ENCODE assay signal across 8 cellular contexts in the genomic region with DNA sequence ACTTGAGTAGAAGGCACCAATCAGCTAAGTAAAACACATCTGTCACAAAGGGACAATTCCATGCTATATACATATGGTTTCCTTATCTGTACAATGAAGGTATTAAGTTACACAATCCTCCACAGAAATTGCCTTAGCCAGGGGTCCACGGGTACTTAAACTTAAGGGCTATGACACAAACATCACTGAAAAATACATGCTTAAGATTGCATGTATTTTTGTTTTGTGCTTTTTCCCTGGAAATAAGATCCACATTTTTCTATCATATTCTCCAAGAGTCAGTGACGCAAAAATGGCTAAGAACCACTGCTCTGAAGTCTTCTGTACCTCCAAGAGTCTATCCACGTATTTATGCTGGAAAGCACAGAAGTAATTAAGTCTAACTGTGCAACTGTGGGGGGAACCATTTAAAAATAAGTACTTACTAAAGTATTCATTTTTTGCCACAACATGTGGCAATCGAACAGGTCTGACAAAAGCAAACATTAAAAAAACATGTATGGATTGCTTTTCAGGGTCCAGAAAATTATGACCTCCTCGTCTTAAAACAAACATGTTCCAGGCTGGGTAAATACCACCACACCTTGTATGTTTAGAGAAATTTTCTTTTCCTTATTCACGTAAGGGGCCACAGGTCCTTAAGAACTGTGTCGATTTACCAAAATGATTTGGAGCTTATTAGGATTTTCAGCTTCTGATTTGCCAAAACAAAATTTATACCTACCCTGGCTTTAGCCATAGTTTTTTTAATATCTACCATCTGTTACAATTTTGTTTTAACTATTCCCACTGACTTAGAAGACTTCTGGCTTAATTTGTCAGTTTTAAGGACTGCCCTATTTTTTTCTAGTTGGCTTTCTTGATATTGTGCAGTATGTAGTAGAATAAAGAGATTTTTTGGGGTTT. TPM values are rescaled to one million over a fixed set of nuclear protein-coding genes. Genes with fewer than 3 reads are reported as not detected.
DNase-seq lines count a peak whose midpoint lies in the region; ATAC-seq and TF ChIP-seq lines count a peak whose summit lies in the region.

No MANE protein-coding gene starts in this region.

- H3K9ac ChIP-seq in smooth muscle cell (ENCODE audit: low read depth), result peak overlapping the region; percentile 99

- H3K27ac ChIP-seq in right cardiac atrium (ENCODE audit: low read length) (no peak overlapping the region), smooth muscle cell (ENCODE audit: low read depth) (peak overlapping the region; percentile 98)

- H3K4me3 ChIP-seq in right cardiac atrium (ENCODE audit: low read length), result peak overlapping the region; percentile 87
- H3K4me3 ChIP-seq in smooth muscle cell, result peak overlapping the region; percentile 100

- no peaks in the 10 kb centered on the region for H3K9me3 ChIP-seq in right cardiac atrium (ENCODE audit: control insufficient read depth, low read length)
- H3K9me3 ChIP-seq in smooth muscle cell (replicated peaks; ENCODE audit: low read depth), result no peaks in the 10 kb centered on the region

- H3K9me3 Mint-ChIP-seq in activated CD4-positive, alpha-beta memory T cell treated with anti-CD3 and anti-CD28 coated beads, Interleukin-2, amount 10 ng/mL, durations not matched to agents 7 days and 5 days, result no peaks in the 10 kb centered on the region

- peak overlapping the region; percentile 99 for H3K27ac Mint-ChIP-seq in activated CD4-positive, alpha-beta memory T cell treated with anti-CD3 and anti-CD28 coated beads, Interleukin-2, amount 10 ng/mL, durations not matched to agents 7 days and 5 days

- H3K4me1 Mint-ChIP-seq in activated CD4-positive, alpha-beta memory T cell treated with anti-CD3 and anti-CD28 coated beads, Interleukin-2, amount 10 ng/mL, durations not matched to agents 7 days and 5 days, result peaks cover 72% of the 10 kb centered on the region

- H3K4me3 Mint-ChIP-seq in activated CD4-positive, alpha-beta memory T cell treated with anti-CD3 and anti-CD28 coated beads, Interleukin-2, amount 10 ng/mL, durations not matched to agents 7 days and 5 days, result peak overlapping the region; percentile 91

- intact Hi-C loops in right cardiac atrium (cut with DNase I), result loop anchor here in 3 of 4 donors (5.0 to 10.0 kb wide), 3 partner anchors 103 to 293 kb away; no protein-coding TSS in a partner anchor
- intact Hi-C loops in posterior cingulate gyrus (cut with DNase I), result loop anchor here (5.0 to 10.0 kb wide), 4 partner anchors 235 to 565 kb away; partner anchors contain the start of gene SCAF11

- H4K20me1 ChIP-seq in smooth muscle cell (ENCODE audit: low read depth), result peaks cover 78% of the 10 kb centered on the region

- WGBS in right cardiac atrium, result 31% methylated on average over 7 of the region's 7 CpGs
- WGBS in smooth muscle cell (ENCODE audit: low lambda C conversion rate), result 41% methylated on average over 7 of the region's 7 CpGs

- POLR2A ChIA-PET in activated CD4-positive, alpha-beta memory T cell treated with anti-CD3 and anti-CD28 coated beads, Interleukin-2, amount 10 ng/mL, durations not matched to agents 7 days and 5 days (lab: Charles Lee), result interaction anchor here (1.1 to 6.7 kb wide), 17 partner anchors 8 to 379 kb away, joined by 3 to 101 read pairs (median 13); partner anchors contain the start of genes SCAF11 and SLC38A1

- peaks cover 10% of the 10 kb centered on the region for H3K4me1 ChIP-seq in right cardiac atrium (ENCODE audit: control insufficient read depth, insufficient read depth, low read length)
- peaks cover 54% of the 10 kb centered on the region for H3K4me1 ChIP-seq in smooth muscle cell (ENCODE audit: low read depth)

- H3K27me3 Mint-ChIP-seq in activated CD4-positive, alpha-beta memory T cell treated with anti-CD3 and anti-CD28 coated beads, Interleukin-2, amount 10 ng/mL, durations not matched to agents 7 days and 5 days, result no peaks in the 10 kb centered on the region

- no peak for TF ChIP-seq CTCF in smooth muscle cell (IDR thresholded peaks at IDR 0.05; ENCODE audit: borderline replicate concordance, insufficient read depth, poor library complexity, severe bottlenecking)

- H3F3A ChIP-seq in smooth muscle cell (ENCODE audit: low read depth), result peaks cover 68% of the 10 kb centered on the region

- CTCF ChIA-PET in activated CD4-positive, alpha-beta memory T cell treated with anti-CD3 and anti-CD28 coated beads, Interleukin-2, amount 10 ng/mL, durations not matched to agents 7 days and 5 days (lab: Charles Lee), result interaction anchor here (1.0 to 1.2 kb wide), 2 partner anchors 8 to 245 kb away, joined by 3 to 5 read pairs; no protein-coding TSS in a partner anchor

- H3K79me2 ChIP-seq in smooth muscle cell (ENCODE audit: low read depth), result peaks cover 85% of the 10 kb centered on the region

- DNase-seq in HCEC 1CT (peak; percentile 33), right cardiac atrium (no peak), smooth muscle cell (lab: John Stamatoyannopoulos, UW; ENCODE audit: unreplicated experiment) (no peak), NK-92 (lab: John Stamatoyannopoulos, UW; ENCODE audit: unreplicated experiment) (no peak), posterior cingulate gyrus (no peak), NCI-H2029 treated with DMSO at 0.1 percent for 48 hours (lab: John Stamatoyannopoulos, UW) (no peak)
- no peak for DNase-seq in activated CD4-positive, alpha-beta memory T cell treated with anti-CD3 and anti-CD28 coated beads, Interleukin-2, amount 10 ng/mL, durations not matched to agents 7 days and 5 days

- H3K4me2 ChIP-seq in smooth muscle cell, result peak overlapping the region; percentile 90

- peaks cover 75% of the 10 kb centered on the region for H3K36me3 Mint-ChIP-seq in activated CD4-positive, alpha-beta memory T cell treated with anti-CD3 and anti-CD28 coated beads, Interleukin-2, amount 10 ng/mL, durations not matched to agents 7 days and 5 days (ENCODE audit: low read depth)

- H3K27me3 ChIP-seq in right cardiac atrium (ENCODE audit: control insufficient read depth, insufficient read depth) (no peaks in the 10 kb centered on the region), smooth muscle cell (ENCODE audit: low read depth) (no peaks in the 10 kb centered on the region)

- no peak overlapping the region for H2AFZ ChIP-seq in smooth muscle cell (ENCODE audit: low read depth)

- ATAC-seq in right cardiac atrium (no peak), GM18502 (IDR thresholded peaks at IDR 0.05; ENCODE audit: poor library complexity, unreplicated experiment) (no peak)

- peaks cover 49% of the 10 kb centered on the region for H3K36me3 ChIP-seq in smooth muscle cell (ENCODE audit: low read depth)

RNA-seq across cellular contexts. Expression of gene SLC38A2, which starts 2.8 kb away (rescaled TPM):
- 100 to 1,000 TPM; 265 to 267 TPM for total RNA-seq in activated CD4-positive, alpha-beta memory T cell treated with anti-CD3 and anti-CD28 coated beads, Interleukin-2, amount 10 ng/mL, durations not matched to agents 7 days and 5 days
- total RNA-seq in right cardiac atrium, result 100 to 1,000 TPM in 3 of 4 donors, 10 to 100 TPM in 1; 87.3 to 143 (median 115) TPM
- polyA plus RNA-seq in right cardiac atrium, result 69.5 TPM
- total RNA-seq in smooth muscle cell, result 1,081 and 1,127 TPM in 2 replicates
- polyA plus RNA-seq in smooth muscle cell, result 201 and 262 TPM in 2 replicates
